9 cellular contexts compared by ENCODE assay signal in the genomic region with DNA sequence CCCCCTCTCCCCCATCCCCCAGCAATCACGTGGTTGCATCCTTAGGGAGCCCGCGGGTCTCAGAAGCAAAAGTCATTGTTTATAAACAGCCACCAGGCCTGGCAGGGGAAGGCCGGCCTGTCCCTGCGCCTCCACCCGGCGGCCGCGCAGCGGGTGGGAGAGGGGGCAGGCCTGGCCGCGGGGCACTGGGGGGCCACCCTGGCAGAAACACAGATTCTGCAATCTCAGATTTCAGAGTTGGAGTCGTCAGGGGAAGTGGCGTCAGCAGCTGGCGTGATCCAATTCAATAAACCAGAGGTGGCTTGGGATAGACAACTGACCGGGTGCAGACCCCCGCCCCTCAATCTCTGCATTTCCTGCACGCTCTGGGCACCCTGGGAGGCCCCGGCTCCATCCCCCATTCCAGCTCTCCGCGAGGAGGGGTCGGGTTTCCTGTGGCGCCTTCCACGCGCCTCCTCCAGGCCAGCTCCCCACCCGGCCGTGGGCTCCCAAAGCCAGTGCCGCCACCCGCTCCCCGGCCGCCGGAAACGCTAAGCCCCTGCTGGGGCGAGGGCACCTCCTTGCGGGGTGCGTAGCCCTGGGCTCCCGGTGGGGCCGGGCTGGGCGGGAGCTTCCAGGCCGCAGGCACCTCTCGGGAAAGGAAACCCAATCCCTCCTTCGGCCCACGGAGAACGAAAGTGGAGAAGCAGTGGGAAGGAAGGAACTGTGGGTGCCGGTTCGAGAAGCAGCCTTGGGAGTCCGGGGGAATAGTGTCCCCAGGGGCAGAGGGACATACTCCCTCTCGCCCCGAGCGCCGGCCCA. TPM values are rescaled to one million over a fixed set of nuclear protein-coding genes. Genes with fewer than 3 reads are reported as not detected.
DNase-seq lines count a peak whose midpoint lies in the region; ATAC-seq, FAIRE-seq and TF ChIP-seq lines count a peak whose summit lies in the region.
"Had no signal": no experiment of that assay in that cellular context is flagged by ENCODE, and none has a peak within 500 bp of the region (broad histone marks: within the 10 kb centered on the region; RNA-seq: fewer than 3 reads in every experiment).

No MANE protein-coding gene starts in this region.

- TF ChIP-seq RAD21 in HCT116 (IDR thresholded peaks at IDR 0.05; ENCODE audit: low read depth), result no peak

- H3K9ac ChIP-seq in HCT116 (ENCODE audit: low read length) (peak overlapping the region; percentile 76), neural progenitor cell (no peak overlapping the region)

- no peak for DNase-seq in AG04450 (ENCODE audit: low read depth, low spot score)
- DNase-seq in HCT116 (ENCODE audit: low read depth, low spot score), result no peak
- DNase-seq in activated CD8-positive, alpha-beta T cell treated with anti-CD3 and anti-CD28 coated beads for 36 hours, result no peak
- DNase-seq in frontal cortex (ENCODE audit: low spot score in 2 of 2), result peak; percentile 53 to 65
- peak; percentile 73 for DNase-seq in neural progenitor cell (ENCODE audit: low spot score)
- DNase-seq in NCI-H1048 (lab: John Stamatoyannopoulos, UW), result no peak
- DNase-seq in cerebellar nuclear complex (lab: John Stamatoyannopoulos, UW), result no peak

- H3K4me3 ChIP-seq in AG04450 (ENCODE audit: low read depth, low read length), result peak overlapping the region; percentile 77
- H3K4me3 ChIP-seq in HCT116 (replicated peaks in 1 of 2; ENCODE audit: low read depth in 1 of 2, low read length in 2 of 2), result peak overlapping the region; percentile 75 to 78
- H3K4me3 ChIP-seq in neural progenitor cell, result peak overlapping the region; percentile 61

- H3K4me3 Mint-ChIP-seq in activated CD8-positive, alpha-beta T cell treated with anti-CD3 and anti-CD28 coated beads for 36 hours, result peak overlapping the region; percentile 61
- peak overlapping the region; percentile 84 for H3K4me3 Mint-ChIP-seq in neural progenitor cell

- H3K36me3 Mint-ChIP-seq in activated CD8-positive, alpha-beta T cell treated with anti-CD3 and anti-CD28 coated beads for 36 hours (ENCODE audit: low read depth), result no peaks in the 10 kb centered on the region
- H3K36me3 Mint-ChIP-seq in neural progenitor cell, result no peaks in the 10 kb centered on the region

- CTCF ChIA-PET in AG04450 (lab: Charles Lee), result interaction anchor here (1.7 kb wide), 1 partner anchor 38 kb away, joined by 6 read pairs; no protein-coding TSS in a partner anchor
- CTCF ChIA-PET in HCT116 (lab: Charles Lee), result interaction anchor here (1.2 to 1.4 kb wide), 2 partner anchors 38 to 91 kb away, joined by 3 to 5 read pairs; no protein-coding TSS in a partner anchor
- CTCF ChIA-PET in activated CD8-positive, alpha-beta T cell treated with anti-CD3 and anti-CD28 coated beads for 36 hours (lab: Charles Lee), result interaction anchor here (1.1 to 2.7 kb wide), 3 partner anchors 21 to 70 kb away, joined by 3 to 12 read pairs (median 5); no protein-coding TSS in a partner anchor

- H3K27ac ChIP-seq in AG04450 (ENCODE audit: low read depth, low read length), result peak overlapping the region; percentile 68
- peak overlapping the region; percentile 56; the same call in 1 of the 2 replicates for H3K27ac ChIP-seq in HCT116 (ENCODE audit: low read depth, low read length)
- H3K27ac ChIP-seq in neural progenitor cell, result no peak overlapping the region

- ATAC-seq in HCT116, result no peak
- ATAC-seq in activated CD8-positive, alpha-beta T cell treated with anti-CD3 and anti-CD28 coated beads for 36 hours, result no peak
- ATAC-seq in HG02938 (IDR thresholded peaks at IDR 0.05; ENCODE audit: unreplicated experiment), result no peak

- H3K79me2 ChIP-seq in HCT116 (ENCODE audit: insufficient read depth, low read length) (peaks cover 30% of the 10 kb centered on the region; the same call in 1 of the 2 replicates), neural progenitor cell (ENCODE audit: low read depth) (peaks cover 33% of the 10 kb centered on the region)

- H3K9me2 ChIP-seq in HCT116 (ENCODE audit: insufficient read depth), result no peaks in the 10 kb centered on the region

- H3K27ac Mint-ChIP-seq in activated CD8-positive, alpha-beta T cell treated with anti-CD3 and anti-CD28 coated beads for 36 hours, result no peak overlapping the region
- no peak overlapping the region for H3K27ac Mint-ChIP-seq in neural progenitor cell

- peaks cover 20% of the 10 kb centered on the region for H3F3A ChIP-seq in neural progenitor cell (ENCODE audit: low read depth)

- intact Hi-C loops in HCT116 (cut with micrococcal nuclease), result loop anchor here (2.0 kb wide), 1 partner anchor 37 kb away; no protein-coding TSS in a partner anchor
- intact Hi-C loops in activated CD8-positive, alpha-beta T cell treated with anti-CD3 and anti-CD28 coated beads for 36 hours (cut with micrococcal nuclease), result no loop called here

- peak overlapping the region; percentile 94 for H3K4me2 ChIP-seq in HCT116 (ENCODE audit: low read length)
- peak overlapping the region; percentile 93 for H3K4me2 ChIP-seq in neural progenitor cell

- H3K4me1 Mint-ChIP-seq in activated CD8-positive, alpha-beta T cell treated with anti-CD3 and anti-CD28 coated beads for 36 hours (ENCODE audit: low read depth), result peaks cover 5% of the 10 kb centered on the region
- H3K4me1 Mint-ChIP-seq in neural progenitor cell, result peaks cover 25% of the 10 kb centered on the region

- H3K36me3 ChIP-seq in HCT116 (ENCODE audit: control insufficient read depth in 1 of 2, insufficient read depth in 2 of 2, low read length in 2 of 2), result no peaks in the 10 kb centered on the region
- no peaks in the 10 kb centered on the region for H3K36me3 ChIP-seq in neural progenitor cell

- H3K27me3 ChIP-seq in AG04450 (ENCODE audit: control insufficient read depth, insufficient read depth, low read length), result no peaks in the 10 kb centered on the region
- no peaks in the 10 kb centered on the region for H3K27me3 ChIP-seq in HCT116 (ENCODE audit: insufficient read depth, low read length)
- H3K27me3 ChIP-seq in neural progenitor cell, result peaks cover 3% of the 10 kb centered on the region

- H2AFZ ChIP-seq in HCT116 (ENCODE audit: low read depth, low read length, poor library complexity, severe bottlenecking) (no peak overlapping the region), neural progenitor cell (replicated peaks) (peak overlapping the region; percentile 33)

- no peak for FAIRE-seq in frontal cortex (lab: Jason Lieb, UNC)
- FAIRE-seq: islet of Langerhans had no signal

- RAD21 ChIA-PET in HCT116 (lab: Charles Lee; ENCODE audit: low non-redundant PET in 1 of 2, low total read pairs in 2 of 2, uncharacterized antibody in 2 of 2, unreplicated experiment in 2 of 2), result interaction anchor here in 1 of 2 experiments (1.7 kb wide), 1 partner anchor 38 kb away, joined by 5 read pairs; no protein-coding TSS in a partner anchor

- no peaks in the 10 kb centered on the region for H3K9me3 Mint-ChIP-seq in activated CD8-positive, alpha-beta T cell treated with anti-CD3 and anti-CD28 coated beads for 36 hours
- no peaks in the 10 kb centered on the region for H3K9me3 Mint-ChIP-seq in neural progenitor cell

- H3K4me1 ChIP-seq in HCT116 (ENCODE audit: control insufficient read depth in 1 of 2, insufficient read depth in 2 of 2, low read length in 2 of 2) (peaks cover 12 to 36% of the 10 kb centered on the region in 2 experiments), neural progenitor cell (peaks cover 20% of the 10 kb centered on the region)

- BruUV-seq in HCT116 (replicated peaks; lab: Mats Ljungman, UMichigan), result no TSS peak

- peaks cover 7% of the 10 kb centered on the region for H3K27me3 Mint-ChIP-seq in activated CD8-positive, alpha-beta T cell treated with anti-CD3 and anti-CD28 coated beads for 36 hours
- H3K27me3 Mint-ChIP-seq in neural progenitor cell (ENCODE audit: insufficient read depth, low read depth), result peaks cover 15% of the 10 kb centered on the region

- POLR2A ChIA-PET in AG04450 (lab: Yijun Ruan, JAX) (interaction anchor here (0.7 to 2.2 kb wide), 6 partner anchors 11 to 188 kb away, joined by 3 to 7 read pairs (median 4); partner anchors contain the start of gene ERCC3), HCT116 (lab: Charles Lee) (no interaction called here)
- POLR2A ChIA-PET in activated CD8-positive, alpha-beta T cell treated with anti-CD3 and anti-CD28 coated beads for 36 hours (lab: Charles Lee), result no interaction called here

- no peak for TF ChIP-seq POLR2A in HCT116 (IDR thresholded peaks at IDR 0.05; ENCODE audit: borderline replicate concordance, extremely low read depth, insufficient read depth, insufficient read length)

- no peaks in the 10 kb centered on the region for H4K20me1 ChIP-seq in HCT116 (ENCODE audit: insufficient read depth)
- no peaks in the 10 kb centered on the region for H4K20me1 ChIP-seq in neural progenitor cell (ENCODE audit: low read depth)

- no peak for TF ChIP-seq CTCF in AG04450 (IDR thresholded peaks at IDR 0.05; ENCODE audit: low read depth, low read length)
- TF ChIP-seq CTCF in HCT116 (IDR thresholded peaks at IDR 0.05 in 2 of 3, conservative IDR thresholded peaks at IDR 0.05 in 1 of 3; ENCODE audit: borderline replicate concordance in 1 of 3, insufficient read depth in 1 of 3, low read depth in 2 of 3, low read length in 2 of 3), result no peak
- no peak for TF ChIP-seq CTCF in activated CD8-positive, alpha-beta T cell treated with anti-CD3 and anti-CD28 coated beads for 36 hours (IDR thresholded peaks at IDR 0.05)
- no peak for TF ChIP-seq CTCF in neural progenitor cell (IDR thresholded peaks at IDR 0.05)

- H3K9me3 ChIP-seq in AG04450 (ENCODE audit: control insufficient read depth, insufficient read depth, low read length) (no peaks in the 10 kb centered on the region; the same call in 1 of the 2 replicates), HCT116 (ENCODE audit: control insufficient read depth in 1 of 2, insufficient read depth in 1 of 2, low read depth in 1 of 2, low read length in 2 of 2) (no peaks in the 10 kb centered on the region), neural progenitor cell (ENCODE audit: low read depth) (no peaks in the 10 kb centered on the region)

TF ChIP-seq in HCT116, 20 proteins besides CTCF, POLR2A, EP300 and RAD21:
- no peak for TF ChIP-seq YY1 (IDR thresholded peaks at IDR 0.05; ENCODE audit: extremely low read depth, insufficient replicate concordance, low read depth, low read length)

RNA-seq across cellular contexts. Expression of gene BIN1, which starts 1.1 kb away (rescaled TPM):
- 32.4 and 35.7 TPM in 2 replicates for polyA plus RNA-seq in AG04450 (2011; rRNA removed)
- 33.1 and 43.8 TPM in 2 replicates for polyA minus RNA-seq in AG04450 (2011; rRNA and poly(A)+ RNA removed)
- total RNA-seq in HCT116 (2021; ENCODE audit: unreplicated experiment) (31.8 TPM), frontal cortex (57.5 TPM), neural progenitor cell (ENCODE audit: low replicate concordance) (26.9 and 55.9 TPM in 2 replicates)
- polyA plus RNA-seq in HCT116 (2012), result 39.0 and 41.5 TPM in 2 replicates
- 100 to 1,000 TPM in 1 of 2 experiments, 10 to 100 TPM in 1; 95.2 to 102 TPM for total RNA-seq in activated CD8-positive, alpha-beta T cell treated with anti-CD3 and anti-CD28 coated beads for 36 hours

Comparison
In these comparisons a context has a peak if more than half of its experiments do, and no peak if none do; other contexts are left out.
1. DNase-seq: peak in frontal cortex (2 of 2) and neural progenitor cell (single experiment); none in AG04450 (single experiment), HCT116 (single experiment), activated CD8-positive, alpha-beta T cell treated with anti-CD3 and anti-CD28 coated beads for 36 hours (single experiment), NCI-H1048 (single experiment) and cerebellar nuclear complex (0 of 2).
2. Peak in every context shown above with its lines, with median percentiles within 50 percentile points of each other: H3K4me3 ChIP-seq.